15 cellular contexts compared by ENCODE assay signal in the genomic region with DNA sequence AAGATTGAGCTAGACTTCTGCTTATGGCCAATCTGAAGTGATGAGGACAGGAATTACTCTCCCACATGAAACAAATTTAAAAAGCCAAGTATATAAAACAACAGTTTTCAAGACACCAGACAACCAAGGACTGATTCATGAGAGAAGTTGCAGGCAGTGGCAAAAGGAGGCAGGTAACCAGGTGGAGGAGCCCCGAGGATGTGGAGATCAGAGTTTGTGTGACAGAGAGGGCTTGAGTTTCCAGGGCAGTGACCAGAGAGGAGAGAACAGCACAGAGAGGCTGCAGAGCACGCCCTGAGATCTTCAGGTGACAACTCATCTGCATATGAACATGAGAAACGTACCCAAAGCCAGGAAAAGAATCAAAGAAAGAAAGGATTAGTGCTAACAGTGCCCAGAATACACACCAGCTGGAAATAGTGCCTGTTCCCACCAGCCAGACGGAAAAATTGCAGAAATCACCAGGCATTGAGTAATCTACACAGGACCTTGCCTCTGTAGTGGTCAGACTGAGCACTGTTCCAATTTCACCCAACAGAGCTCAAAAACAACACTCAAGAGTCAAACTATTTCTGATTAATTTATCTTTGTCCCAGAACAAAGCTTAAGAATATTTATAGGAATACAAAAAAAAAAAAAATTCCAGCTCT.
DNase-seq lines count a peak whose midpoint lies in the region; ATAC-seq, FAIRE-seq and TF ChIP-seq lines count a peak whose summit lies in the region.
"Had no signal": no experiment of that assay in that cellular context is flagged by ENCODE, and none has a peak within 500 bp of the region (broad histone marks: within the 10 kb centered on the region; RNA-seq: fewer than 3 reads in every experiment).

No MANE protein-coding gene starts in this region.

- no peak for ATAC-seq in HepG2
- ATAC-seq in aorta (ENCODE audit: low FRiP score): peak; percentile 37
- no peak for ATAC-seq in HG02938 (IDR thresholded peaks at IDR 0.05; ENCODE audit: unreplicated experiment)
- ATAC-seq: PC-3 had no signal

- intact Hi-C loops in HepG2 (cut with micrococcal nuclease; ENCODE audit: unreplicated experiment): no loop called here
- intact Hi-C loops in posterior vena cava (cut with DNase I): loop anchor here in 1 of 2 donors (5.0 kb wide), 1 partner anchor 318 kb away; no protein-coding TSS in a partner anchor
- intact Hi-C loops in aorta (cut with DNase I): no loop called here
- intact Hi-C loops in OCI-LY7 (cut with micrococcal nuclease; ENCODE audit: unreplicated experiment): no loop called here

- no peaks in the 10 kb centered on the region for H4K20me1 ChIP-seq in HepG2 (ENCODE audit: insufficient read depth, low read length)
- H4K20me1 ChIP-seq in OCI-LY7 (ENCODE audit: insufficient read depth, low read length): no peaks in the 10 kb centered on the region

- no peak overlapping the region for H3K4me2 ChIP-seq in HepG2 (ENCODE audit: low read depth, low read length)
- H3K4me2 ChIP-seq in OCI-LY7 (ENCODE audit: low read length): no peak overlapping the region

- peaks cover 0 to 2% (median 1%) of the 10 kb centered on the region in 4 donors for H3K4me1 ChIP-seq in liver (ENCODE audit: control insufficient read depth in 4 of 4, insufficient read depth in 4 of 4, low read length in 3 of 4)
- H3K4me1 ChIP-seq in HepG2 (ENCODE audit: insufficient read depth, low read length): no peaks in the 10 kb centered on the region
- H3K4me1 ChIP-seq in aorta (ENCODE audit: control insufficient read depth in 1 of 2, insufficient read depth in 2 of 2, low read length in 2 of 2): peaks cover 0 to 5% of the 10 kb centered on the region in 2 donors
- no peaks in the 10 kb centered on the region for H3K4me1 ChIP-seq in OCI-LY7 (ENCODE audit: insufficient read depth, low read length, poor library complexity, severe bottlenecking)
- H3K4me1 ChIP-seq: Caco-2, HAP-1 had no signal

- H3K9ac ChIP-seq in liver (ENCODE audit: low read depth in 1 of 2, low read length in 2 of 2) (no peak overlapping the region), HepG2 (ENCODE audit: insufficient read depth, low read depth, low read length) (no peak overlapping the region)

- H3K9me2 ChIP-seq in OCI-LY7 (ENCODE audit: insufficient read depth, low read length): no peaks in the 10 kb centered on the region

- H3K4me3 ChIP-seq in liver (ENCODE audit: low read depth in 1 of 3, low read length in 3 of 3) (no peak overlapping the region), HepG2 (replicated peaks in 1 of 3; ENCODE audit: insufficient read depth in 1 of 3, low read depth in 2 of 3, low read length in 3 of 3) (no peak overlapping the region), fibroblast of villous mesenchyme (ENCODE audit: low read depth, low read length) (no peak overlapping the region), aorta (ENCODE audit: low read length in 2 of 2) (no peak overlapping the region), OCI-LY7 (ENCODE audit: low read depth, low read length, poor library complexity, severe bottlenecking) (no peak overlapping the region)
- H3K4me3 ChIP-seq: HAP-1 had no signal

- H3K9me3 ChIP-seq in liver (ENCODE audit: control insufficient read depth in 4 of 4, low read length in 3 of 4) (peaks cover 0 to 4% (median under 1%) of the 10 kb centered on the region in 4 donors), HepG2 (ENCODE audit: low read length) (peaks cover 28% of the 10 kb centered on the region), aorta (ENCODE audit: control insufficient read depth, low read length) (no peaks in the 10 kb centered on the region), OCI-LY7 (ENCODE audit: low read length) (peaks cover 5% of the 10 kb centered on the region; the same call in 1 of the 2 replicates)
- H3K9me3 ChIP-seq: HAP-1 had no signal

- CTCF ChIA-PET in HepG2 (lab: Yijun Ruan, JAX; ENCODE audit: low intra/inter-chr PET ratio, low total read pairs): no interaction called here
- CTCF ChIA-PET in OCI-LY7 (lab: Charles Lee; ENCODE audit: unreplicated experiment): no interaction called here

- no peak for DNase-seq in HepG2 (ENCODE audit: low spot score)
- DNase-seq in fibroblast of villous mesenchyme (ENCODE audit: low read depth): peak; percentile 19
- peak; percentile 9 for DNase-seq in posterior vena cava (ENCODE audit: low spot score)
- peak; percentile 20 to 31 for DNase-seq in aorta
- no peak for DNase-seq in NCI-H1694 (lab: John Stamatoyannopoulos, UW)
- no peak for DNase-seq in OCI-LY7 (ENCODE audit: low spot score)
- DNase-seq: NCI-H1436 treated with DMSO at 0.1 percent for 48 hours, NCI-H2081 treated with DMSO at 0.1 percent for 48 hours, NCI-H526, PC-3 had no signal

- BruUV-seq in HepG2 (replicated peaks; lab: Mats Ljungman, UMichigan): no TSS peak
- no TSS peak for BruUV-seq in OCI-LY7 (replicated peaks; lab: Mats Ljungman, UMichigan)

- TF ChIP-seq POLR2A in HepG2 (IDR thresholded peaks at IDR 0.05; ENCODE audit: insufficient read depth in 1 of 2, low read depth in 2 of 2, low read length in 2 of 2): no peak

- no peak overlapping the region for H3K27ac ChIP-seq in liver (ENCODE audit: low read depth in 1 of 2, low read length in 2 of 2)
- H3K27ac ChIP-seq in HepG2 (ENCODE audit: extremely low read length, insufficient read depth, low read length): no peak overlapping the region
- H3K27ac ChIP-seq in aorta (ENCODE audit: low read depth in 1 of 2, low read length in 2 of 2): peak overlapping the region; percentile 46 to 96
- H3K27ac ChIP-seq in OCI-LY7 (ENCODE audit: low read depth, low read length, poor library complexity, severe bottlenecking): no peak overlapping the region

- WGBS in liver: 61% methylated on average over 4 of the region's 4 CpGs
- 5% methylated on average over 4 of the region's 4 CpGs for WGBS in HepG2 (ENCODE audit: low lambda C conversion rate)
- WGBS in aorta, 2 donors: 43 to 47% methylated on average over 4 of the region's 4 CpGs

- no peaks in the 10 kb centered on the region for H3K27me3 ChIP-seq in liver (ENCODE audit: control insufficient read depth in 4 of 4, insufficient read depth in 4 of 4, low read length in 3 of 4)
- peaks cover 0 to 11% of the 10 kb centered on the region in 2 experiments; a peak in 2 of 5 replicates for H3K27me3 ChIP-seq in HepG2 (ENCODE audit: control insufficient read depth in 1 of 2, insufficient read depth in 2 of 2, low read length in 2 of 2)
- no peaks in the 10 kb centered on the region for H3K27me3 ChIP-seq in aorta (ENCODE audit: control insufficient read depth in 1 of 2, insufficient read depth in 2 of 2, low read length in 1 of 2)

- POLR2A ChIA-PET in HepG2 (lab: Yijun Ruan, JAX) (no interaction called here), OCI-LY7 (lab: Charles Lee) (no interaction called here)

- TF ChIP-seq RAD21 in liver (IDR thresholded peaks at IDR 0.05) (no peak), HepG2 (CRISPR knock-in tag; IDR thresholded peaks at IDR 0.05) (no peak)

- H3K79me2 ChIP-seq in HepG2 (ENCODE audit: insufficient read depth, low read length) (no peaks in the 10 kb centered on the region), OCI-LY7 (ENCODE audit: insufficient read depth, low read depth, low read length) (no peaks in the 10 kb centered on the region)

- TF ChIP-seq CTCF in liver (IDR thresholded peaks at IDR 0.05; ENCODE audit: low read depth, low read length, missing input control) (no peak), HepG2 (CRISPR knock-in tag; IDR thresholded peaks at IDR 0.05) (no peak), fibroblast of villous mesenchyme (IDR thresholded peaks at IDR 0.05; ENCODE audit: insufficient read depth, low read depth, low read length) (no peak), OCI-LY7 (conservative IDR thresholded peaks at IDR 0.05; ENCODE audit: low read length) (no peak)

- no peak overlapping the region for H2AFZ ChIP-seq in HepG2 (ENCODE audit: low read length)
- no peak overlapping the region for H2AFZ ChIP-seq in OCI-LY7 (ENCODE audit: low read length)

- in situ Hi-C loops in HepG2 (cut with HindIII; ENCODE audit: extremely low pct_ligation_motif_present, low pct_unique_long_range_greater_than_20kb): no loop called here

- TF ChIP-seq EP300 in HepG2 (IDR thresholded peaks at IDR 0.05; ENCODE audit: low read depth in 2 of 2, low read length in 2 of 2): no peak
- no peak for TF ChIP-seq EP300 in HepG2 (CRISPR knock-in tag; IDR thresholded peaks at IDR 0.05; ENCODE audit: borderline replicate concordance)

- FAIRE-seq in HepG2 (lab: Jason Lieb, UNC): no peak
- FAIRE-seq: HTR-8/SVneo had no signal

- H3K36me3 ChIP-seq in liver (ENCODE audit: control insufficient read depth in 4 of 4, insufficient read depth in 3 of 4, low read depth in 1 of 4, low read length in 3 of 4) (no peaks in the 10 kb centered on the region), HepG2 (replicated peaks in 1 of 2; ENCODE audit: control insufficient read depth in 1 of 2, insufficient read depth in 2 of 2, low read length in 2 of 2) (no peaks in the 10 kb centered on the region), aorta (ENCODE audit: control insufficient read depth in 1 of 2, insufficient read depth in 2 of 2, low read length in 1 of 2) (peaks cover 0 to 2% of the 10 kb centered on the region in 2 donors), OCI-LY7 (ENCODE audit: insufficient read depth, low read length) (no peaks in the 10 kb centered on the region)
- H3K36me3 ChIP-seq: HAP-1 had no signal

TF ChIP-seq in liver, 16 proteins besides CTCF, POLR2A, EP300 and RAD21 (continues in another document):
- peak in 1 of 2 donors; percentile 68 for TF ChIP-seq RXRA (IDR thresholded peaks at IDR 0.05)

TF ChIP-seq in HepG2, 621 proteins besides CTCF, POLR2A, EP300 and RAD21 (continues in another document):
- no peak for TF ChIP-seq SRSF1 (optimal IDR thresholded peaks at IDR 0.05; ENCODE audit: low read depth, low read length)
- no peak for TF ChIP-seq RELA (CRISPR knock-in tag; IDR thresholded peaks at IDR 0.05)
- no peak for TF ChIP-seq GZF1 (CRISPR knock-in tag; IDR thresholded peaks at IDR 0.05)
- no peak for TF ChIP-seq HNF4G (IDR thresholded peaks at IDR 0.05; ENCODE audit: borderline replicate concordance, low read depth, low read length)
- TF ChIP-seq HNF4G (CRISPR knock-in tag; IDR thresholded peaks at IDR 0.05; ENCODE audit: borderline replicate concordance, low read depth): no peak
- TF ChIP-seq ZNF7 (CRISPR knock-in tag; IDR thresholded peaks at IDR 0.05): no peak
- TF ChIP-seq MTA1 (CRISPR knock-in tag; IDR thresholded peaks at IDR 0.05; ENCODE audit: borderline replicate concordance): no peak
- TF ChIP-seq, protein P1, sequence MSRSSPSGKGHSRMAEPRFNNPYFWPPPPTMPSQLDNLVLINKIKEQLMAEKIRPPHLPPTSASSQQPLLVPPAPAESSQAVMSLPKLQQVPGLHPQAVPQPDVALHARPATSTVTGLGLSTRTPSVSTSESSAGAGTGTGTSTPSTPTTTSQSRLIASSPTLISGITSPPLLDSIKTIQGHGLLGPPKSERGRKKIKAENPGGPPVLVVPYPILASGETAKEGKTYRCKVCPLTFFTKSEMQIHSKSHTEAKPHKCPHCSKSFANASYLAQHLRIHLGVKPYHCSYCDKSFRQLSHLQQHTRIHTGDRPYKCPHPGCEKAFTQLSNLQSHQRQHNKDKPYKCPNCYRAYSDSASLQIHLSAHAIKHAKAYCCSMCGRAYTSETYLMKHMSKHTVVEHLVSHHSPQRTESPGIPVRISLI (CRISPR knock-in tag; IDR thresholded peaks at IDR 0.05; ENCODE audit: borderline replicate concordance): no peak

Comparison
In these comparisons a context has a peak if more than half of its experiments do, and no peak if none do; other contexts are left out.
1. H3K27ac ChIP-seq: peak in aorta (2 of 2); none in liver (0 of 2), HepG2 (single experiment) and OCI-LY7 (single experiment).
2. DNase-seq: peak in fibroblast of villous mesenchyme (single experiment), posterior vena cava (single experiment) and aorta (2 of 2); none in HepG2 (single experiment), NCI-H1694 (single experiment) and OCI-LY7 (single experiment).